16 cellular contexts compared by ENCODE assay signal in genomic region chr19:13032837-13033236, GRCh38. TPM values are rescaled to one million over a fixed set of nuclear protein-coding genes. Genes with fewer than 3 reads are reported as not detected.
DNase-seq lines count a peak whose midpoint lies in the region; ATAC-seq, FAIRE-seq and TF ChIP-seq lines count a peak whose summit lies in the region.
"Had no signal": no experiment of that assay in that cellular context is flagged by ENCODE, and none has a peak within 500 bp of the region (broad histone marks: within the 10 kb centered on the region; RNA-seq: fewer than 3 reads in every experiment).

No MANE protein-coding gene starts in this region.

- H3K4me1 Mint-ChIP-seq in glutamatergic neuron (ENCODE audit: low read depth, unreplicated experiment) = peaks cover 14% of the 10 kb centered on the region

- TF ChIP-seq CTCF in C4-2B (conservative IDR thresholded peaks at IDR 0.05) = no peak
- no peak for TF ChIP-seq CTCF in ascending aorta (IDR thresholded peaks at IDR 0.05)
- no peak for TF ChIP-seq CTCF in kidney (IDR thresholded peaks at IDR 0.05; ENCODE audit: borderline replicate concordance, extremely low read depth, insufficient read depth)
- no peak for TF ChIP-seq CTCF in glutamatergic neuron (IDR thresholded peaks at IDR 0.05; ENCODE audit: partially characterized antibody, unreplicated experiment)

- no peak for FAIRE-seq in kidney (lab: Jason Lieb, UNC)
- FAIRE-seq: HTR-8/SVneo had no signal

- H3K4me3 ChIP-seq in ascending aorta (peak overlapping the region in 1 of 2 donors; percentile 40), skin epidermis (no peak overlapping the region), kidney (ENCODE audit: low read length in 2 of 2) (no peak overlapping the region)

- H3K27ac ChIP-seq in C4-2B (peak overlapping the region; percentile 45), ascending aorta (peak overlapping the region; percentile 95 to 97), layer of hippocampus (ENCODE audit: low read depth, low read length) (peak overlapping the region; percentile 100), skin epidermis (peak overlapping the region in 11 of 21 experiments; percentile 29 to 97 (median 64)), kidney (ENCODE audit: low read depth in 2 of 2, low read length in 2 of 2) (no peak overlapping the region)

- no peaks in the 10 kb centered on the region for H3K36me3 ChIP-seq in ascending aorta
- H3K36me3 ChIP-seq in kidney (ENCODE audit: control insufficient read depth in 1 of 2, insufficient read depth in 2 of 2, low read length in 2 of 2) = no peaks in the 10 kb centered on the region

- H3K9me3 Mint-ChIP-seq in glutamatergic neuron (ENCODE audit: unreplicated experiment) = peaks cover 9% of the 10 kb centered on the region

- no peaks in the 10 kb centered on the region for H3K36me3 Mint-ChIP-seq in glutamatergic neuron (ENCODE audit: unreplicated experiment)
- H3K36me3 Mint-ChIP-seq: CD14-positive monocyte had no signal

- H3K4me1 ChIP-seq in ascending aorta = peaks cover 36 to 93% of the 10 kb centered on the region in 2 donors
- peaks cover 12 to 18% of the 10 kb centered on the region in 2 donors for H3K4me1 ChIP-seq in kidney (ENCODE audit: control insufficient read depth in 1 of 2, insufficient read depth in 1 of 2, low read depth in 1 of 2, low read length in 2 of 2)

- no peaks in the 10 kb centered on the region for H3K27me3 ChIP-seq in ascending aorta
- H3K27me3 ChIP-seq in layer of hippocampus (ENCODE audit: control insufficient read depth, insufficient read depth, low read length) = no peaks in the 10 kb centered on the region

- no peak overlapping the region for H3K27ac Mint-ChIP-seq in glutamatergic neuron (ENCODE audit: unreplicated experiment)
- H3K27ac Mint-ChIP-seq: CD14-positive monocyte had no signal

- H3K27me3 Mint-ChIP-seq in glutamatergic neuron (ENCODE audit: unreplicated experiment) = peaks cover 8% of the 10 kb centered on the region

- no peak overlapping the region for H3K4me3 Mint-ChIP-seq in glutamatergic neuron (ENCODE audit: unreplicated experiment)

- no peak for DNase-seq in ascending aorta (ENCODE audit: low spot score in 2 of 2)
- DNase-seq in kidney = no peak
- DNase-seq in glutamatergic neuron = no peak
- no peak for DNase-seq in AML-193 (lab: John Stamatoyannopoulos, UW)
- DNase-seq: activated naive CD4-positive, alpha-beta T cell treated with Interleukin-2 at 50 U/mL for 16 hours; DND-41; occipital lobe; stimulated activated CD4-positive, alpha-beta T cell treated with anti-CD3 and anti-CD28 coated beads, Interleukin-12 subunit alpha, Interleukin-12 subunit beta, amount 100 ng/mL, for 4 hours; trophoblast cell had no signal

- ATAC-seq in GM21723 (IDR thresholded peaks at IDR 0.05; ENCODE audit: unreplicated experiment) = no peak

- intact Hi-C loops in ascending aorta (cut with DNase I) (no loop called here), kidney (cut with DNase I) (no loop called here)

- H3K9me3 ChIP-seq in ascending aorta = no peaks in the 10 kb centered on the region
- no peaks in the 10 kb centered on the region for H3K9me3 ChIP-seq in kidney (ENCODE audit: control insufficient read depth in 1 of 2, low read length in 2 of 2)

- H3K9ac ChIP-seq in kidney (ENCODE audit: low read length in 2 of 2) = no peak overlapping the region

RNA-seq across cellular contexts. Expression of gene NFIX, which starts 37.6 kb away (rescaled TPM):
- total RNA-seq in ascending aorta (76.5 TPM), kidney (65.0 TPM), glutamatergic neuron (ENCODE audit: unreplicated experiment) (2.4 TPM)
- 4.3 TPM for polyA plus RNA-seq in kidney (ENCODE audit: insufficient read depth, low read depth, low replicate concordance)
- total RNA-seq: epithelial cell of proximal tubule had no signal

Comparison
In these comparisons a context has a peak if more than half of its experiments do, and no peak if none do; other contexts are left out.
1. H3K27ac ChIP-seq: peak in C4-2B (single experiment), ascending aorta (2 of 2), layer of hippocampus (single experiment) and skin epidermis (11 of 21); none in kidney (0 of 2).
2. RNA of gene NFIX, which starts 37.6 kb away (total RNA-seq): 76.5 TPM in ascending aorta (single experiment) and 65.0 TPM in kidney (single experiment); 2.4 TPM in glutamatergic neuron (single experiment); every median in the first group is over 10 times any median in the second.